Comparison of ENCODE assay signal across 21 cellular contexts in genomic region chr7:55498142-55498541, GRCh38.
DNase-seq lines count a peak whose midpoint lies in the region; ATAC-seq and TF ChIP-seq lines count a peak whose summit lies in the region.
"Had no signal": no experiment of that assay in that cellular context is flagged by ENCODE, and none has a peak within 500 bp of the region (broad histone marks: within the 10 kb centered on the region; RNA-seq: fewer than 3 reads in every experiment).

No MANE protein-coding gene starts in this region.

- POLR2A ChIA-PET in CD4-positive, alpha-beta T cell (lab: Charles Lee) = no interaction called here
- POLR2A ChIA-PET in CD8-positive, alpha-beta memory T cell (lab: Charles Lee) = no interaction called here

- no peak overlapping the region for H3K4me3 ChIP-seq in CD8-positive, alpha-beta memory T cell (ENCODE audit: low read length)
- no peak overlapping the region for H3K4me3 ChIP-seq in suprapubic skin
- H3K4me3 ChIP-seq: gastroesophageal sphincter, GM23248, K562, stomach had no signal

- H3K4me1 Mint-ChIP-seq in CD4-positive, alpha-beta T cell (ENCODE audit: low read depth) = peaks cover 75% of the 10 kb centered on the region
- peaks cover 48 to 78% (median 74%) of the 10 kb centered on the region in 3 donors for H3K4me1 Mint-ChIP-seq in CD8-positive, alpha-beta memory T cell
- peaks cover 53 to 73% of the 10 kb centered on the region in 2 donors for H3K4me1 Mint-ChIP-seq in natural killer cell treated with Interleukin-12 subunit alpha and Interleukin-12 subunit beta and Interleukin-15 and Interleukin-18, amount 100 ng/mL, for 72 hours (ENCODE audit: low read depth in 2 of 2)

- no peak for TF ChIP-seq EP300 in suprapubic skin (IDR thresholded peaks at IDR 0.05)

- WGBS in suprapubic skin = 93% methylated on average over 5 of the region's 7 CpGs

- H3K9me3 ChIP-seq in CD4-positive, alpha-beta T cell (ENCODE audit: control insufficient read depth, low read length) = no peaks in the 10 kb centered on the region
- H3K9me3 ChIP-seq in CD8-positive, alpha-beta memory T cell (ENCODE audit: low read length) = no peaks in the 10 kb centered on the region
- no peaks in the 10 kb centered on the region for H3K9me3 ChIP-seq in suprapubic skin
- H3K9me3 ChIP-seq: gastroesophageal sphincter, stomach had no signal

- peak overlapping the region; percentile 85 for H3K27ac Mint-ChIP-seq in CD4-positive, alpha-beta T cell
- peak overlapping the region; percentile 17 to 91 (median 78) for H3K27ac Mint-ChIP-seq in CD8-positive, alpha-beta memory T cell
- peak overlapping the region; percentile 71 to 89 for H3K27ac Mint-ChIP-seq in natural killer cell treated with Interleukin-12 subunit alpha and Interleukin-12 subunit beta and Interleukin-15 and Interleukin-18, amount 100 ng/mL, for 72 hours

- peak overlapping the region; percentile 26 for H3K27ac ChIP-seq in CD4-positive, alpha-beta T cell (ENCODE audit: low read depth, low read length)
- H3K27ac ChIP-seq in CD8-positive, alpha-beta memory T cell (ENCODE audit: low read depth, low read length) = no peak overlapping the region
- H3K27ac ChIP-seq in suprapubic skin = no peak overlapping the region
- H3K27ac ChIP-seq: gastroesophageal sphincter, GM23248, stomach had no signal

- no peaks in the 10 kb centered on the region for H3K27me3 ChIP-seq in CD4-positive, alpha-beta T cell (ENCODE audit: control insufficient read depth, insufficient read depth, low read length)
- no peaks in the 10 kb centered on the region for H3K27me3 ChIP-seq in CD8-positive, alpha-beta memory T cell (ENCODE audit: insufficient read depth, low read length, poor library complexity, severe bottlenecking)
- H3K27me3 ChIP-seq in suprapubic skin = no peaks in the 10 kb centered on the region
- H3K27me3 ChIP-seq: gastroesophageal sphincter, stomach had no signal

- TF ChIP-seq POLR2A in suprapubic skin (IDR thresholded peaks at IDR 0.05) = no peak

- no peak for TF ChIP-seq CTCF in CD4-positive, alpha-beta T cell (IDR thresholded peaks at IDR 0.05)
- TF ChIP-seq CTCF in suprapubic skin (IDR thresholded peaks at IDR 0.05) = no peak

- H3K9me3 Mint-ChIP-seq in CD4-positive, alpha-beta T cell = no peaks in the 10 kb centered on the region
- no peaks in the 10 kb centered on the region for H3K9me3 Mint-ChIP-seq in CD8-positive, alpha-beta memory T cell
- no peaks in the 10 kb centered on the region for H3K9me3 Mint-ChIP-seq in natural killer cell treated with Interleukin-12 subunit alpha and Interleukin-12 subunit beta and Interleukin-15 and Interleukin-18, amount 100 ng/mL, for 72 hours
- H3K9me3 Mint-ChIP-seq: neural crest cell had no signal

- H3K36me3 Mint-ChIP-seq in CD4-positive, alpha-beta T cell (ENCODE audit: low read depth) = peaks cover 81% of the 10 kb centered on the region
- H3K36me3 Mint-ChIP-seq in CD8-positive, alpha-beta memory T cell = peaks cover 6 to 69% (median 15%) of the 10 kb centered on the region in 3 donors
- H3K36me3 Mint-ChIP-seq in natural killer cell treated with Interleukin-12 subunit alpha and Interleukin-12 subunit beta and Interleukin-15 and Interleukin-18, amount 100 ng/mL, for 72 hours = no peaks in the 10 kb centered on the region

- peak; percentile 83 for ATAC-seq in CD4-positive, alpha-beta T cell (ENCODE audit: poor library complexity)
- ATAC-seq in natural killer cell treated with Interleukin-12 subunit alpha and Interleukin-12 subunit beta and Interleukin-15 and Interleukin-18, amount 100 ng/mL, for 72 hours = peak; percentile 83 to 86
- ATAC-seq in HG03565 (IDR thresholded peaks at IDR 0.05; ENCODE audit: unreplicated experiment) = no peak
- ATAC-seq: gastroesophageal sphincter, K562, right cardiac atrium, Right ventricle myocardium inferior had no signal

- DNase-seq in CD4-positive, alpha-beta T cell = peak in 1 of 10 experiments; percentile 19
- DNase-seq in CD8-positive, alpha-beta memory T cell = peak in 4 of 5 donors; percentile 8 to 73 (median 38)
- DNase-seq in activated gamma-delta T cell treated with anti-CD3 and anti-CD28 coated beads, Interleukin-2, amount 50 U/mL, for 16 hours (ENCODE audit: low read depth) = peak; percentile 21
- peak; percentile 67 for DNase-seq in natural killer cell treated with Interleukin-12 subunit alpha and Interleukin-12 subunit beta and Interleukin-15 and Interleukin-18, amount 100 ng/mL, for 72 hours (ENCODE audit: low spot score)
- DNase-seq in SKM-1 treated with dmso at 0.1 percent for 144 hours (lab: John Stamatoyannopoulos, UW; ENCODE audit: unreplicated experiment) (no peak), suprapubic skin (ENCODE audit: low spot score in 2 of 2) (no peak)
- DNase-seq: activated naive CD4-positive, alpha-beta T cell; GM23248; hypothalamus; NCI-H1417 treated with DMSO at 0.1 percent for 48 hours; NCI-H2081 treated with DMSO at 0.1 percent for 48 hours; NCI-H82; stimulated activated CD4-positive, alpha-beta T cell treated with anti-CD3 and anti-CD28 coated beads, Interleukin-4, amount 100 ng/mL, for 1 hour; stomach; trophoblast cell had no signal

- H3K27me3 Mint-ChIP-seq in CD4-positive, alpha-beta T cell = no peaks in the 10 kb centered on the region
- H3K27me3 Mint-ChIP-seq in CD8-positive, alpha-beta memory T cell = no peaks in the 10 kb centered on the region
- no peaks in the 10 kb centered on the region for H3K27me3 Mint-ChIP-seq in natural killer cell treated with Interleukin-12 subunit alpha and Interleukin-12 subunit beta and Interleukin-15 and Interleukin-18, amount 100 ng/mL, for 72 hours

- CTCF ChIA-PET in CD4-positive, alpha-beta T cell (lab: Charles Lee) = no interaction called here
- CTCF ChIA-PET in CD8-positive, alpha-beta memory T cell (lab: Charles Lee) = no interaction called here

- H3K4me1 ChIP-seq in CD8-positive, alpha-beta memory T cell (ENCODE audit: insufficient read depth, low read length) = peaks cover 24% of the 10 kb centered on the region
- H3K4me1 ChIP-seq in suprapubic skin = no peaks in the 10 kb centered on the region

- peaks cover 14% of the 10 kb centered on the region for H3K36me3 ChIP-seq in CD8-positive, alpha-beta memory T cell (ENCODE audit: insufficient read depth, low read length)
- peaks cover 17% of the 10 kb centered on the region for H3K36me3 ChIP-seq in suprapubic skin

- intact Hi-C loops in CD4-positive, alpha-beta T cell (cut with DNase I, micrococcal nuclease) = loop anchor here in 1 of 2 experiments (5.0 kb wide), 1 partner anchor 61 kb away; no protein-coding TSS in a partner anchor

- H3K4me3 Mint-ChIP-seq in CD4-positive, alpha-beta T cell = no peak overlapping the region
- peak overlapping the region in 6 of 7 donors; percentile 59 to 91 (median 72) for H3K4me3 Mint-ChIP-seq in CD8-positive, alpha-beta memory T cell
- peak overlapping the region; percentile 73 for H3K4me3 Mint-ChIP-seq in natural killer cell treated with Interleukin-12 subunit alpha and Interleukin-12 subunit beta and Interleukin-15 and Interleukin-18, amount 100 ng/mL, for 72 hours
- H3K4me3 Mint-ChIP-seq: neural crest cell had no signal

Comparison
In these comparisons a context has a peak if more than half of its experiments do, and no peak if none do; other contexts are left out.
1. DNase-seq: peak in CD8-positive, alpha-beta memory T cell (4 of 5), activated gamma-delta T cell treated with anti-CD3 and anti-CD28 coated beads, Interleukin-2, amount 50 U/mL, for 16 hours (single experiment) and natural killer cell treated with Interleukin-12 subunit alpha and Interleukin-12 subunit beta and Interleukin-15 and Interleukin-18, amount 100 ng/mL, for 72 hours (single experiment); none in SKM-1 treated with dmso at 0.1 percent for 144 hours (single experiment) and suprapubic skin (0 of 2).
2. Peak in every context shown above with its lines, with median percentiles within 50 percentile points of each other: H3K27ac Mint-ChIP-seq.